ENCODE assay signal across 2 cellular contexts in genomic region chr9:33202552-33203300, GRCh38.
A peak's percentile ranks its signal among the peaks of the same experiment; 100 is the strongest.
TF ChIP-seq lines count a peak whose summit lies in the region.

No MANE protein-coding gene starts in this region.

TF ChIP-seq in liver, 16 proteins besides CTCF, POLR2A, EP300 and RAD21:
- no peak for TF ChIP-seq ZBTB33 (IDR thresholded peaks at IDR 0.05)
- TF ChIP-seq SP1 (IDR thresholded peaks at IDR 0.05), result peak; percentile 13
- TF ChIP-seq HNF4G (IDR thresholded peaks at IDR 0.05), result no peak

TF ChIP-seq in HepG2, 621 proteins besides CTCF, POLR2A, EP300 and RAD21:
- TF ChIP-seq ZBTB1 (CRISPR knock-in tag; IDR thresholded peaks at IDR 0.05; ENCODE audit: borderline replicate concordance) (no peak), SNAPC2 (CRISPR knock-in tag; IDR thresholded peaks at IDR 0.05) (no peak), ZNF574 (CRISPR knock-in tag; IDR thresholded peaks at IDR 0.05) (no peak), MATR3 (CRISPR knock-in tag; IDR thresholded peaks at IDR 0.05) (no peak), ZFP36L2 (CRISPR knock-in tag; IDR thresholded peaks at IDR 0.05) (no peak), ZNF33A (CRISPR knock-in tag; IDR thresholded peaks at IDR 0.05; ENCODE audit: borderline replicate concordance) (no peak), ZNF597 (CRISPR knock-in tag; IDR thresholded peaks at IDR 0.05) (no peak), ATF3 (CRISPR knock-in tag; IDR thresholded peaks at IDR 0.05) (no peak), ZNF563 (CRISPR knock-in tag; IDR thresholded peaks at IDR 0.05) (no peak), DNMT1 (CRISPR knock-in tag; IDR thresholded peaks at IDR 0.05) (no peak), HOXD1 (CRISPR knock-in tag; IDR thresholded peaks at IDR 0.05) (no peak), CEBPG (CRISPR knock-in tag; IDR thresholded peaks at IDR 0.05) (no peak), FOXA3 (CRISPR knock-in tag; IDR thresholded peaks at IDR 0.05) (no peak)
- TF ChIP-seq, protein P1, sequence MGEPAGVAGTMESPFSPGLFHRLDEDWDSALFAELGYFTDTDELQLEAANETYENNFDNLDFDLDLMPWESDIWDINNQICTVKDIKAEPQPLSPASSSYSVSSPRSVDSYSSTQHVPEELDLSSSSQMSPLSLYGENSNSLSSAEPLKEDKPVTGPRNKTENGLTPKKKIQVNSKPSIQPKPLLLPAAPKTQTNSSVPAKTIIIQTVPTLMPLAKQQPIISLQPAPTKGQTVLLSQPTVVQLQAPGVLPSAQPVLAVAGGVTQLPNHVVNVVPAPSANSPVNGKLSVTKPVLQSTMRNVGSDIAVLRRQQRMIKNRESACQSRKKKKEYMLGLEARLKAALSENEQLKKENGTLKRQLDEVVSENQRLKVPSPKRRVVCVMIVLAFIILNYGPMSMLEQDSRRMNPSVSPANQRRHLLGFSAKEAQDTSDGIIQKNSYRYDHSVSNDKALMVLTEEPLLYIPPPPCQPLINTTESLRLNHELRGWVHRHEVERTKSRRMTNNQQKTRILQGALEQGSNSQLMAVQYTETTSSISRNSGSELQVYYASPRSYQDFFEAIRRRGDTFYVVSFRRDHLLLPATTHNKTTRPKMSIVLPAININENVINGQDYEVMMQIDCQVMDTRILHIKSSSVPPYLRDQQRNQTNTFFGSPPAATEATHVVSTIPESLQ (CRISPR knock-in tag; conservative IDR thresholded peaks at IDR 0.05), result no peak
- TF ChIP-seq, protein P2, sequence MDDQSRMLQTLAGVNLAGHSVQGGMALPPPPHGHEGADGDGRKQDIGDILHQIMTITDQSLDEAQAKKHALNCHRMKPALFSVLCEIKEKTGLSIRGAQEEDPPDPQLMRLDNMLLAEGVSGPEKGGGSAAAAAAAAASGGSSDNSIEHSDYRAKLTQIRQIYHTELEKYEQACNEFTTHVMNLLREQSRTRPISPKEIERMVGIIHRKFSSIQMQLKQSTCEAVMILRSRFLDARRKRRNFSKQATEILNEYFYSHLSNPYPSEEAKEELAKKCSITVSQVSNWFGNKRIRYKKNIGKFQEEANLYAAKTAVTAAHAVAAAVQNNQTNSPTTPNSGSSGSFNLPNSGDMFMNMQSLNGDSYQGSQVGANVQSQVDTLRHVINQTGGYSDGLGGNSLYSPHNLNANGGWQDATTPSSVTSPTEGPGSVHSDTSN (CRISPR knock-in tag; IDR thresholded peaks at IDR 0.05; ENCODE audit: borderline replicate concordance), result no peak
- TF ChIP-seq, protein P3, sequence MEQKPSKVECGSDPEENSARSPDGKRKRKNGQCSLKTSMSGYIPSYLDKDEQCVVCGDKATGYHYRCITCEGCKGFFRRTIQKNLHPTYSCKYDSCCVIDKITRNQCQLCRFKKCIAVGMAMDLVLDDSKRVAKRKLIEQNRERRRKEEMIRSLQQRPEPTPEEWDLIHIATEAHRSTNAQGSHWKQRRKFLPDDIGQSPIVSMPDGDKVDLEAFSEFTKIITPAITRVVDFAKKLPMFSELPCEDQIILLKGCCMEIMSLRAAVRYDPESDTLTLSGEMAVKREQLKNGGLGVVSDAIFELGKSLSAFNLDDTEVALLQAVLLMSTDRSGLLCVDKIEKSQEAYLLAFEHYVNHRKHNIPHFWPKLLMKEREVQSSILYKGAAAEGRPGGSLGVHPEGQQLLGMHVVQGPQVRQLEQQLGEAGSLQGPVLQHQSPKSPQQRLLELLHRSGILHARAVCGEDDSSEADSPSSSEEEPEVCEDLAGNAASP (CRISPR knock-in tag; IDR thresholded peaks at IDR 0.05; ENCODE audit: borderline replicate concordance), result no peak
